ENCODE assay signal across 17 cellular contexts in genomic region chr15:69060041-69060481, GRCh38. TPM values are rescaled to one million over a fixed set of nuclear protein-coding genes. Genes with fewer than 3 reads are reported as not detected.
DNase-seq lines count a peak whose midpoint lies in the region; ATAC-seq, FAIRE-seq and TF ChIP-seq lines count a peak whose summit lies in the region.
"Had no signal": no experiment of that assay in that cellular context is flagged by ENCODE, and none has a peak within 500 bp of the region (broad histone marks: within the 10 kb centered on the region; RNA-seq: fewer than 3 reads in every experiment).

No MANE protein-coding gene starts in this region.

- no peak for TF ChIP-seq CTCF in CD4-positive, alpha-beta T cell (IDR thresholded peaks at IDR 0.05)

- TF ChIP-seq POLR2A in erythroblast (IDR thresholded peaks at IDR 0.05; ENCODE audit: low read length), result no peak

- intact Hi-C loops in CD4-positive, alpha-beta T cell (cut with DNase I, micrococcal nuclease), result no loop called here

- no peaks in the 10 kb centered on the region for H3K27me3 Mint-ChIP-seq in CD4-positive, alpha-beta T cell

- H3K9me3 ChIP-seq in CD4-positive, alpha-beta T cell (ENCODE audit: control insufficient read depth, low read length), result no peaks in the 10 kb centered on the region
- H3K9me3 ChIP-seq: esophagus squamous epithelium had no signal

- H3K4me3 Mint-ChIP-seq in CD4-positive, alpha-beta T cell, result no peak overlapping the region
- H3K4me3 Mint-ChIP-seq: natural killer cell had no signal

- POLR2A ChIA-PET in CD4-positive, alpha-beta T cell (lab: Charles Lee), result no interaction called here

- FAIRE-seq in HTR-8/SVneo (lab: Jason Lieb, UNC), result peak; percentile 33

- no peak for ATAC-seq in CD4-positive, alpha-beta T cell (ENCODE audit: poor library complexity)
- no peak for ATAC-seq in HG03442 (IDR thresholded peaks at IDR 0.05; ENCODE audit: unreplicated experiment)

- H3K27ac ChIP-seq in CD4-positive, alpha-beta T cell (ENCODE audit: low read depth, low read length), result no peak overlapping the region
- H3K27ac ChIP-seq: esophagus squamous epithelium, hepatocyte, SK-N-MC had no signal

- no peaks in the 10 kb centered on the region for H3K27me3 ChIP-seq in CD4-positive, alpha-beta T cell (ENCODE audit: control insufficient read depth, insufficient read depth, low read length)

- H3K36me3 Mint-ChIP-seq in CD4-positive, alpha-beta T cell (ENCODE audit: low read depth), result no peaks in the 10 kb centered on the region
- H3K36me3 Mint-ChIP-seq: natural killer cell had no signal

- peak overlapping the region; percentile 82 for H3K27ac Mint-ChIP-seq in CD4-positive, alpha-beta T cell
- H3K27ac Mint-ChIP-seq: natural killer cell had no signal

- no peaks in the 10 kb centered on the region for H3K9me3 Mint-ChIP-seq in CD4-positive, alpha-beta T cell
- H3K9me3 Mint-ChIP-seq: natural killer cell had no signal

- peaks cover 29% of the 10 kb centered on the region for H3K4me1 Mint-ChIP-seq in CD4-positive, alpha-beta T cell (ENCODE audit: low read depth)

- CTCF ChIA-PET in CD4-positive, alpha-beta T cell (lab: Charles Lee), result no interaction called here

- no peak for DNase-seq in CD4-positive, alpha-beta T cell
- no peak for DNase-seq in HTR-8/SVneo (ENCODE audit: insufficient read length, low spot score)
- peak; percentile 15 to 26 for DNase-seq in erythroblast (lab: John Stamatoyannopoulos, UW)
- peak; percentile 55 for DNase-seq in mucosa of gallbladder (ENCODE audit: low spot score)
- no peak for DNase-seq in Kasumi-1 (lab: John Stamatoyannopoulos, UW)
- DNase-seq in DMS79 (lab: John Stamatoyannopoulos, UW), result no peak
- DNase-seq in NCI-H1048 (lab: John Stamatoyannopoulos, UW), result no peak
- DNase-seq: activated CD8-positive, alpha-beta memory T cell treated with anti-CD3 and anti-CD28 coated beads for 24 hours; AML-193; dermis blood vessel endothelial cell; esophagus squamous epithelium; natural killer cell; NCI-H2171; trophoblast cell had no signal

RNA-seq across cellular contexts. Expression of gene NOX5, which starts 45.6 kb away (rescaled TPM):
- not detected for total RNA-seq in CD4-positive, alpha-beta T cell
- 0.26 TPM for total RNA-seq in mucosa of gallbladder

Comparison
In these comparisons a context has a peak if more than half of its experiments do, and no peak if none do; other contexts are left out.
1. DNase-seq: peak in erythroblast (2 of 2) and mucosa of gallbladder (single experiment); none in CD4-positive, alpha-beta T cell (0 of 10), HTR-8/SVneo (single experiment), Kasumi-1 (0 of 2), DMS79 (single experiment) and NCI-H1048 (single experiment).